In the genomic region with DNA sequence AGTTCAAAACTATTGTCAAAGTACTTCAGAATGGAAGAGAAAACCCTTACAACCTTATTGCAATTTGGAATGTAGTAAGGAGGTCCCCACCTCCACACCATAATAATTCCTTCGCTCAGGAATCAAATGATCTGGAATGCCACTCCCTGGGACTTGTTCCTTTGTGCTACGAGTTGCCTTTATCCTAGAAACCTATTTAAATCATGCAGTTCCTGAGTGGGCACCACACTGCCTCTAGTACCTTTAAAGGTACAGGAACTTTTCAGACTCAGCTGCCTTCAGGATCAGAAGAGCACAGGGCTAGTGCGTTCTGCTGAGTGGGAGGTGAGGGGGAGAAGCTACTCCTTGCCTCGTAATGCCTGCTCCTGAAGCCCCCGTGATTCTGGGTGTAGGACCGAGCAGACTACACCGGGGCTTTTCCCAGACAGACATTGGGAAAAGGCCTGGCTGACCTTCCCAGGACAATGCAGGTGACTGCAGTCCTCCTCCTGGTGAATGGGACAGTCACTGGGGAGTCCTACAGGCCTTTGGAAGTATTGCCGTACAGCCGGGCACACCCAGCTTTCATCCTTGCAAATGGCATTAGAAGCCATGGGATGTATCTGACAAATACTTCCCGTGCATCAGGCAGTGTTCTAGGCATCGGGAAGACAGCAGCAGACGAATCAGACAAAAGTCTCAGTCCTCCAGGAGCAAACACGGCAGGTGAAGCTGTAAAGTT, we compare ENCODE assay signal across 1 cellular context.
TF ChIP-seq lines count a peak whose summit lies in the region.

No MANE protein-coding gene starts in this region.

TF ChIP-seq in SK-N-SH treated with all-trans-retinoic acid at 6 μM for 48 hours, 23 proteins besides CTCF, POLR2A, EP300 and RAD21 (continued from another document):
- TF ChIP-seq, protein P1, sequence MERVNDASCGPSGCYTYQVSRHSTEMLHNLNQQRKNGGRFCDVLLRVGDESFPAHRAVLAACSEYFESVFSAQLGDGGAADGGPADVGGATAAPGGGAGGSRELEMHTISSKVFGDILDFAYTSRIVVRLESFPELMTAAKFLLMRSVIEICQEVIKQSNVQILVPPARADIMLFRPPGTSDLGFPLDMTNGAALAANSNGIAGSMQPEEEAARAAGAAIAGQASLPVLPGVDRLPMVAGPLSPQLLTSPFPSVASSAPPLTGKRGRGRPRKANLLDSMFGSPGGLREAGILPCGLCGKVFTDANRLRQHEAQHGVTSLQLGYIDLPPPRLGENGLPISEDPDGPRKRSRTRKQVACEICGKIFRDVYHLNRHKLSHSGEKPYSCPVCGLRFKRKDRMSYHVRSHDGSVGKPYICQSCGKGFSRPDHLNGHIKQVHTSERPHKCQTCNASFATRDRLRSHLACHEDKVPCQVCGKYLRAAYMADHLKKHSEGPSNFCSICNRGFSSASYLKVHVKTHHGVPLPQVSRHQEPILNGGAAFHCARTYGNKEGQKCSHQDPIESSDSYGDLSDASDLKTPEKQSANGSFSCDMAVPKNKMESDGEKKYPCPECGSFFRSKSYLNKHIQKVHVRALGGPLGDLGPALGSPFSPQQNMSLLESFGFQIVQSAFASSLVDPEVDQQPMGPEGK (CRISPR knock-in tag; IDR thresholded peaks at IDR 0.05; ENCODE audit: borderline replicate concordance): no peak
TF ChIP-seq in SK-N-SH treated with all-trans-retinoic acid at 6 μM for 48 hours: peak in this region for 0.
